ENCODE assay signal across 18 cellular contexts in the genomic region with DNA sequence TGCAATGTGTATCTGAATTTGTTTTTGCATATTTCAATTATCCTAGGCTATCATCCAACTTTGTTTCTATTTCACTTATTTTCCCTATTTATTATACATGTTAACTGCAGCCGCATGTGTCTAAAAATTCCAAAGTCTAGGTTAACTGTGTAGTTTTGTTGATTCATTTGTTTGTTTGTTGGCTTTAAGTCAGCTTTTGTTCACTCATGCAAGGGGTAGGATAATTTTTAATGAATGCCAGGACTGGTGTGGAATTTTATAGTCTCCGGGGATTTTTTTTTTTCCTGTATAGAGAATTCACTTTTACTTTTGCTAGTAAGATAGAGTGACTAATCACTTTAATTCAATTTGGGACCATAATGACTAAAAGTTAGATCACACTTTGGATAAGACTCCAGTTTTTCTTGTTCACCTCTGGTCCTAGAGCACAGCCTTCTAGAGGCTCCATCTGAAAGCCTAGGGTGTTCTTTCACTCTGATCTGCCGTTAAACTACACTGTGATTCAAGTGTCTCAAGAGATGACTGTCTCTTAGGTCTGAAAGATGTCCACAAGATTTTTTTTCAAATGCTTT.
DNase-seq lines count a peak whose midpoint lies in the region; ATAC-seq and TF ChIP-seq lines count a peak whose summit lies in the region.
"Had no signal": no experiment of that assay in that cellular context is flagged by ENCODE, and none has a peak within 500 bp of the region (broad histone marks: within the 10 kb centered on the region; RNA-seq: fewer than 3 reads in every experiment).

No MANE protein-coding gene starts in this region.

- H3K4me3 ChIP-seq in PC-9 (no peak overlapping the region), astrocyte of the spinal cord (ENCODE audit: low read depth, low read length) (no peak overlapping the region)
- H3K4me3 ChIP-seq: BLaER1, right atrium auricular region, SJCRH30 had no signal

- in situ Hi-C loops in astrocyte of the spinal cord (cut with HindIII; ENCODE audit: low sequenced_read_pairs), result no loop called here

- H2AFZ ChIP-seq in PC-9, result peak overlapping the region; percentile 32; the same call in 1 of the 2 replicates

- H3K27ac ChIP-seq in PC-9, result no peak overlapping the region
- H3K27ac ChIP-seq: BLaER1, right atrium auricular region, SJCRH30 had no signal

- ATAC-seq in HG03439 (IDR thresholded peaks at IDR 0.05; ENCODE audit: unreplicated experiment), result no peak
- ATAC-seq: natural killer cell, WTC11 had no signal

- DNase-seq in GM04504 (ENCODE audit: low read depth) (peak; percentile 5), PC-9 (no peak), astrocyte of the spinal cord (ENCODE audit: low read depth, low spot score) (peak; percentile 9), stromal cell of bone marrow (ENCODE audit: low read depth) (peak; percentile 18), NCI-H748 treated with DMSO at 0.1 percent for 48 hours (lab: John Stamatoyannopoulos, UW) (no peak), DMS 273 (lab: John Stamatoyannopoulos, UW; ENCODE audit: unreplicated experiment) (no peak)
- DNase-seq: activated CD4-positive, alpha-beta T cell treated with anti-CD3 and anti-CD28 coated beads, Interleukin-2, amount 50 U/mL, for 48 hours; activated effector memory CD4-positive, alpha-beta T cell treated with anti-CD3 and anti-CD28 coated beads, Interleukin-2, amount 50 U/mL, for 16 hours; central memory CD4-positive, alpha-beta T cell; erythroblast; natural killer cell; NCI-H1417 treated with DMSO at 0.1 percent for 48 hours; NCI-H526; SJCRH30 had no signal

- no peaks in the 10 kb centered on the region for H3K79me2 ChIP-seq in PC-9 (ENCODE audit: low read depth)

- H3K36me3 ChIP-seq in PC-9 (ENCODE audit: low read depth), result no peaks in the 10 kb centered on the region
- H3K36me3 ChIP-seq: BLaER1, right atrium auricular region, SJCRH30 had no signal

- H3K9me2 ChIP-seq in PC-9 (ENCODE audit: insufficient read depth), result no peaks in the 10 kb centered on the region

- H3K4me2 ChIP-seq in PC-9, result peak overlapping the region; percentile 13; the same call in 1 of the 2 replicates
- H3K4me2 ChIP-seq: BLaER1 had no signal

- BruUV-seq in PC-9 (replicated peaks; lab: Mats Ljungman, UMichigan), result no TSS peak

- no peaks in the 10 kb centered on the region for H3K4me1 ChIP-seq in PC-9 (replicated peaks; ENCODE audit: insufficient read depth)
- H3K4me1 ChIP-seq: BLaER1, right atrium auricular region, SJCRH30 had no signal

- no peaks in the 10 kb centered on the region for H4K20me1 ChIP-seq in PC-9 (ENCODE audit: insufficient read depth)
- H4K20me1 ChIP-seq: BLaER1 had no signal

- no peak for TF ChIP-seq CTCF in PC-9 (conservative IDR thresholded peaks at IDR 0.05)
- no peak for TF ChIP-seq CTCF in astrocyte of the spinal cord (IDR thresholded peaks at IDR 0.05; ENCODE audit: low read depth, low read length)

- H3K27me3 ChIP-seq in PC-9 (ENCODE audit: insufficient read depth, low read depth), result no peaks in the 10 kb centered on the region
- H3K27me3 ChIP-seq: BLaER1, right atrium auricular region, SJCRH30 had no signal

- intact Hi-C loops in PC-9 (cut with micrococcal nuclease; ENCODE audit: unreplicated experiment), result no loop called here

- POLR2A ChIA-PET in PC-9 (lab: Charles Lee; ENCODE audit: unreplicated experiment), result no interaction called here

- CTCF ChIA-PET in PC-9 (lab: Charles Lee), result no interaction called here

- no peaks in the 10 kb centered on the region for H3K9me3 ChIP-seq in PC-9 (ENCODE audit: insufficient read depth, low read depth)
- H3K9me3 ChIP-seq: BLaER1, right atrium auricular region, SJCRH30 had no signal

- H3F3A ChIP-seq in PC-9 (ENCODE audit: insufficient read depth, low read depth), result no peaks in the 10 kb centered on the region

Comparison
In these comparisons a context has a peak if more than half of its experiments do, and no peak if none do; other contexts are left out.
1. DNase-seq: peak in GM04504 (single experiment), astrocyte of the spinal cord (single experiment) and stromal cell of bone marrow (single experiment); none in PC-9 (0 of 2), NCI-H748 treated with DMSO at 0.1 percent for 48 hours (single experiment) and DMS 273 (single experiment).